1 cellular context compared by ENCODE assay signal in the genomic region with DNA sequence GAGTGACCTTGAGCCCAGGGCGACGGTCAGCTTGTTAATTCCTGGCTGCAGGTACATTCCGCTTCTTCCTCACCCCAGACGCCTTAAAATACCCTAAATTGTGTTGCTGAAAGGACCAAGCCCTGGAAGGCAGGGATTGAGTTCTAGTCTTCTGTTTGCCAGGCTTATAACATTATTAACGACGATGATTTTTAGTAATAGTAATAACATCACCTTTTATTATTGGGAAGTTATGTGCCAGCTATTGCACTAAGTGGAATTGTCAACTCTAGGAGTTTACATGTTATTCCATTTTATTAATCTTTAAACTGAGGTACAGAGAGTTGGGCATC.
TF ChIP-seq lines count a peak whose summit lies in the region.

No MANE protein-coding gene starts in this region.

TF ChIP-seq in SK-N-SH treated with all-trans-retinoic acid at 6 μM for 48 hours, 23 proteins besides CTCF, POLR2A, EP300 and RAD21 (continued from another document):
- TF ChIP-seq, protein P1, sequence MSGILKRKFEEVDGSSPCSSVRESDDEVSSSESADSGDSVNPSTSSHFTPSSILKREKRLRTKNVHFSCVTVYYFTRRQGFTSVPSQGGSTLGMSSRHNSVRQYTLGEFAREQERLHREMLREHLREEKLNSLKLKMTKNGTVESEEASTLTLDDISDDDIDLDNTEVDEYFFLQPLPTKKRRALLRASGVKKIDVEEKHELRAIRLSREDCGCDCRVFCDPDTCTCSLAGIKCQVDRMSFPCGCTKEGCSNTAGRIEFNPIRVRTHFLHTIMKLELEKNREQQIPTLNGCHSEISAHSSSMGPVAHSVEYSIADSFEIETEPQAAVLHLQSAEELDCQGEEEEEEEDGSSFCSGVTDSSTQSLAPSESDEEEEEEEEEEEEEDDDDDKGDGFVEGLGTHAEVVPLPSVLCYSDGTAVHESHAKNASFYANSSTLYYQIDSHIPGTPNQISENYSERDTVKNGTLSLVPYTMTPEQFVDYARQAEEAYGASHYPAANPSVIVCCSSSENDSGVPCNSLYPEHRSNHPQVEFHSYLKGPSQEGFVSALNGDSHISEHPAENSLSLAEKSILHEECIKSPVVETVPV (CRISPR knock-in tag; IDR thresholded peaks at IDR 0.05) = no peak
- TF ChIP-seq OSR1 (CRISPR knock-in tag; IDR thresholded peaks at IDR 0.05) (no peak), BACH2 (CRISPR knock-in tag; IDR thresholded peaks at IDR 0.05; ENCODE audit: borderline replicate concordance) (no peak), ESRRG (CRISPR knock-in tag; IDR thresholded peaks at IDR 0.05) (no peak)
TF ChIP-seq in SK-N-SH treated with all-trans-retinoic acid at 6 μM for 48 hours: peak in this region for 0.
